In genomic region chr9:78025186-78025585, GRCh38 we compare ENCODE assay signal across 28 cellular contexts. TPM values are rescaled to one million over a fixed set of nuclear protein-coding genes. Genes with fewer than 3 reads are reported as not detected.
A peak's percentile ranks its signal among the peaks of the same experiment; 100 is the strongest.
DNase-seq lines count a peak whose midpoint lies in the region; ATAC-seq, FAIRE-seq and TF ChIP-seq lines count a peak whose summit lies in the region.
"Had no signal": no experiment of that assay in that cellular context is flagged by ENCODE, and none has a peak within 500 bp of the region (broad histone marks: within the 10 kb centered on the region; RNA-seq: fewer than 3 reads in every experiment).

No MANE protein-coding gene starts in this region.

- TF ChIP-seq CTCF in left ventricle myocardium inferior (IDR thresholded peaks at IDR 0.05; ENCODE audit: borderline replicate concordance) (no peak), endothelial cell of umbilical vein (IDR thresholded peaks at IDR 0.05; ENCODE audit: extremely low read depth in 1 of 2, insufficient read depth in 1 of 2, low read depth in 1 of 2, low read length in 2 of 2) (no peak), nephron progenitor cell (IDR thresholded peaks at IDR 0.05) (no peak), heart left ventricle (IDR thresholded peaks at IDR 0.05) (no peak)

- H3K4me1 ChIP-seq in left ventricle myocardium inferior, result peaks cover 70% of the 10 kb centered on the region
- H3K4me1 ChIP-seq in endothelial cell of umbilical vein (ENCODE audit: control insufficient read depth, extremely low read depth, insufficient read depth, low read length), result peaks cover 71% of the 10 kb centered on the region
- peaks cover 0 to 95% (median 32%) of the 10 kb centered on the region in 12 donors for H3K4me1 ChIP-seq in heart left ventricle
- H3K4me1 ChIP-seq: prostate gland had no signal

- no TSS peak for BruUV-seq in endothelial cell of umbilical vein (replicated peaks; lab: Mats Ljungman, UMichigan)

- no peaks in the 10 kb centered on the region for H3K9me1 ChIP-seq in endothelial cell of umbilical vein (replicated peaks; ENCODE audit: control insufficient read depth, extremely low read depth, insufficient read depth, low read length)

- POLR2A ChIA-PET in endothelial cell of umbilical vein (lab: Charles Lee), result no interaction called here

- DNase-seq in left ventricle myocardium inferior (no peak), Right ventricle myocardium superior (no peak), endothelial cell of umbilical vein (ENCODE audit: low read depth, low spot score) (no peak), nephron progenitor cell (no peak), A172 (ENCODE audit: low spot score) (no peak), KG1 (lab: John Stamatoyannopoulos, UW) (no peak), heart left ventricle (no peak)
- DNase-seq: 8988T; activated B cell treated with CpG ODN at 0.5 μM for 24 hours; activated CD4-positive, alpha-beta T cell treated with anti-CD3 and anti-CD28 coated beads, Interleukin-2, amount 50 U/mL, for 48 hours; activated CD8-positive, alpha-beta memory T cell treated with anti-CD3 and anti-CD28 coated beads, Interleukin-2, amount 50 U/mL, for 48 hours; activated effector memory CD4-positive, alpha-beta T cell treated with Interleukin-2 at 50 U/mL for 16 hours; COR-L47; endodermal cell; midbrain; MM.1S; NCI-H146; NCI-H2171; NCI-H526 treated with DMSO at 0.1 percent for 48 hours; stimulated activated CD4-positive, alpha-beta T cell treated with anti-CD3 and anti-CD28 coated beads, Interleukin-2, amount 100 ng/mL, for 48 hours; stimulated activated naive CD4-positive, alpha-beta T cell treated with Interleukin-2 at 50 U/mL for 16 hours; thyroid gland had no signal

- no peak for ATAC-seq in Right ventricle myocardium superior (ENCODE audit: poor library complexity)
- no peak for ATAC-seq in HG03097 (IDR thresholded peaks at IDR 0.05; ENCODE audit: low FRiP score, unreplicated experiment)
- ATAC-seq in heart left ventricle, result no peak

- CTCF ChIA-PET in endothelial cell of umbilical vein (lab: Charles Lee), result interaction anchor here (0.6 to 7.7 kb wide), 6 partner anchors 10 to 273 kb away, joined by 3 to 81 read pairs (median 3); no protein-coding TSS in a partner anchor

- WGBS in heart left ventricle, 4 donors, result 75 to 83% (median 78%) methylated on average over 7 of the region's 7 CpGs

- H3K27ac ChIP-seq in left ventricle myocardium inferior (replicated peaks) (peak overlapping the region; percentile 17), endothelial cell of umbilical vein (ENCODE audit: insufficient read depth, low read depth, low read length) (no peak overlapping the region), heart left ventricle (peak overlapping the region in 2 of 12 donors; percentile 17 to 61)
- H3K27ac ChIP-seq: neural progenitor cell, thyroid gland had no signal

- FAIRE-seq in endothelial cell of umbilical vein (lab: Jason Lieb, UNC), result no peak

- H3K36me3 Mint-ChIP-seq in nephron progenitor cell (ENCODE audit: low read depth), result peaks cover 20% of the 10 kb centered on the region
- H3K36me3 Mint-ChIP-seq: IgD-negative memory B cell had no signal

- H3K27me3 ChIP-seq in left ventricle myocardium inferior (ENCODE audit: low read depth) (no peaks in the 10 kb centered on the region), endothelial cell of umbilical vein (ENCODE audit: control insufficient read depth in 2 of 2, insufficient read depth in 2 of 2, low read length in 2 of 2) (no peaks in the 10 kb centered on the region), heart left ventricle (no peaks in the 10 kb centered on the region)
- H3K27me3 ChIP-seq: neural progenitor cell, thyroid gland had no signal

- H3K4me3 ChIP-seq in left ventricle myocardium inferior (no peak overlapping the region), endothelial cell of umbilical vein (replicated peaks in 1 of 3; ENCODE audit: insufficient read depth in 1 of 3, low read depth in 1 of 3, low read length in 3 of 3) (no peak overlapping the region), heart left ventricle (no peak overlapping the region)
- H3K4me3 ChIP-seq: HAP-1, neural progenitor cell, prostate gland, smooth muscle cell, thyroid gland had no signal

- H3K9ac ChIP-seq in endothelial cell of umbilical vein (replicated peaks; ENCODE audit: extremely low read depth, insufficient read depth, low read length), result no peak overlapping the region
- H3K9ac ChIP-seq: neural progenitor cell had no signal

- H3K9me3 ChIP-seq in left ventricle myocardium inferior (replicated peaks) (no peaks in the 10 kb centered on the region), endothelial cell of umbilical vein (replicated peaks; ENCODE audit: control insufficient read depth, insufficient read depth, low read length) (no peaks in the 10 kb centered on the region), heart left ventricle (no peaks in the 10 kb centered on the region)
- H3K9me3 ChIP-seq: HAP-1, prostate gland, thyroid gland had no signal

- no peaks in the 10 kb centered on the region for H3K9me3 Mint-ChIP-seq in nephron progenitor cell
- H3K9me3 Mint-ChIP-seq: activated B cell treated with CpG ODN at 0.5 μM for 24 hours, endodermal cell, IgD-negative memory B cell had no signal

- no peak overlapping the region for H3K4me3 Mint-ChIP-seq in nephron progenitor cell
- H3K4me3 Mint-ChIP-seq: activated B cell treated with CpG ODN at 0.5 μM for 24 hours, endodermal cell, IgD-negative memory B cell, neural progenitor cell had no signal

- H3K27ac Mint-ChIP-seq in nephron progenitor cell, result peak overlapping the region; percentile 80
- H3K27ac Mint-ChIP-seq: activated B cell treated with CpG ODN at 0.5 μM for 24 hours, endodermal cell, IgD-negative memory B cell, neural progenitor cell had no signal

- H3K36me3 ChIP-seq in left ventricle myocardium inferior, result no peaks in the 10 kb centered on the region
- no peaks in the 10 kb centered on the region for H3K36me3 ChIP-seq in endothelial cell of umbilical vein (ENCODE audit: control insufficient read depth in 2 of 2, extremely low read depth in 1 of 2, insufficient read depth in 2 of 2, low read length in 2 of 2)
- no peaks in the 10 kb centered on the region for H3K36me3 ChIP-seq in heart left ventricle
- H3K36me3 ChIP-seq: HAP-1, neural progenitor cell, prostate gland, thyroid gland had no signal

- no peaks in the 10 kb centered on the region for H3K27me3 Mint-ChIP-seq in nephron progenitor cell (ENCODE audit: low read depth, poor library complexity)

- peaks cover 79% of the 10 kb centered on the region for H3K4me1 Mint-ChIP-seq in nephron progenitor cell

- peaks cover 98% of the 10 kb centered on the region for H3K79me2 ChIP-seq in endothelial cell of umbilical vein (ENCODE audit: control insufficient read depth, insufficient read depth, low read length)

- dilution Hi-C loops in endothelial cell of umbilical vein (cut with MboI; ENCODE audit: extremely low pct_ligation_motif_present, low sequenced_read_pairs), result no loop called here

- peak overlapping the region; percentile 33 for H3K4me2 ChIP-seq in endothelial cell of umbilical vein (ENCODE audit: insufficient read depth, low read length)
- H3K4me2 ChIP-seq: neural progenitor cell, smooth muscle cell had no signal

- H2AFZ ChIP-seq in endothelial cell of umbilical vein (ENCODE audit: low read depth, low read length), result no peak overlapping the region
- H2AFZ ChIP-seq: neural progenitor cell had no signal

- no peak for TF ChIP-seq POLR2A in endothelial cell of umbilical vein (IDR thresholded peaks at IDR 0.05; ENCODE audit: low read depth, low read length)
- no peak for TF ChIP-seq POLR2A in heart left ventricle (IDR thresholded peaks at IDR 0.05)

- H4K20me1 ChIP-seq in endothelial cell of umbilical vein (replicated peaks; ENCODE audit: control insufficient read depth, extremely low read depth, insufficient read depth, low read length), result peaks cover 4% of the 10 kb centered on the region

- intact Hi-C loops in left ventricle myocardium inferior (cut with micrococcal nuclease), result no loop called here
- intact Hi-C loops in Right ventricle myocardium superior (cut with DNase I), result no loop called here
- intact Hi-C loops in endothelial cell of umbilical vein (cut with micrococcal nuclease), result no loop called here
- intact Hi-C loops in heart left ventricle (cut with DNase I), result no loop called here

TF ChIP-seq in endothelial cell of umbilical vein, 7 proteins besides CTCF, POLR2A, EP300 and RAD21:
- no peak for TF ChIP-seq POLR2AphosphoS5 (IDR thresholded peaks at IDR 0.05; ENCODE audit: insufficient read depth, low read depth, low read length)
- TF ChIP-seq GATA2 (IDR thresholded peaks at IDR 0.05; ENCODE audit: insufficient read depth, insufficient read length, low read depth, low read length), result no peak

RNA-seq across cellular contexts. Expression of gene GNAQ, which starts 6.4 kb away (rescaled TPM):
- total RNA-seq in left ventricle myocardium inferior (15.2 TPM), Right ventricle myocardium superior (12.2 TPM), endothelial cell of umbilical vein (61.8 and 67.3 TPM in 2 replicates), heart left ventricle (10 to 100 TPM in 7 of 9 donors, 1 to 10 TPM in 2; 8.7 to 34.1 (median 13.3) TPM)
- polyA plus RNA-seq in endothelial cell of umbilical vein (23.4 and 26.1 TPM in 2 replicates), heart left ventricle (1 to 10 TPM; 4.8 to 6.8 TPM)
- polyA plus RNA-seq in endothelial cell of umbilical vein (2011; cell fraction: cytosol; rRNA removed), result 24.7 and 28.5 TPM in 2 replicates
- polyA plus RNA-seq in endothelial cell of umbilical vein (2011; cell fraction: nucleus; rRNA removed), result 44.5 and 53.0 TPM in 2 replicates
- 44.6 and 53.3 TPM in 2 replicates for polyA plus RNA-seq in endothelial cell of umbilical vein (2012)
- 63.0 and 88.3 TPM in 2 replicates for polyA minus RNA-seq in endothelial cell of umbilical vein
- 7.8 TPM for polyA minus RNA-seq in endothelial cell of umbilical vein (2011; cell fraction: cytosol; rRNA and poly(A)+ RNA removed)
- 43.5 and 56.2 TPM in 2 replicates for polyA minus RNA-seq in endothelial cell of umbilical vein (2011; cell fraction: nucleus; rRNA and poly(A)+ RNA removed)
- 38.4 and 42.0 TPM in 2 replicates for total RNA-seq in A172 (2014; rRNA removed; shearing (Covaris generic))
